11 cellular contexts compared by ENCODE assay signal in genomic region chr19:41588497-41589209, GRCh38. TPM values are rescaled to one million over a fixed set of nuclear protein-coding genes. Genes with fewer than 3 reads are reported as not detected.
DNase-seq lines count a peak whose midpoint lies in the region; ATAC-seq and TF ChIP-seq lines count a peak whose summit lies in the region.
"Had no signal": no experiment of that assay in that cellular context is flagged by ENCODE, and none has a peak within 500 bp of the region (broad histone marks: within the 10 kb centered on the region; RNA-seq: fewer than 3 reads in every experiment).

No MANE protein-coding gene starts in this region.

- no peak overlapping the region for H3K4me3 ChIP-seq in epithelial cell of esophagus (ENCODE audit: low read length)

- no peak overlapping the region for H3K4me3 Mint-ChIP-seq in activated naive CD4-positive, alpha-beta T cell treated with anti-CD3 and anti-CD28 coated beads, Interleukin-2, amount 10 ng/mL, durations not matched to agents 7 days and 5 days
- no peak overlapping the region for H3K4me3 Mint-ChIP-seq in stimulated activated effector memory CD8-positive, alpha-beta T cell treated with anti-CD3 and anti-CD28 coated beads, Interleukin-12 subunit alpha, Interleukin-12 subunit beta, amount 100 ng/mL, for 72 hours
- H3K4me3 Mint-ChIP-seq: B cell; dendritic cell treated with granulocyte-macrophage colony-stimulating factor and Interleukin-4, amounts not matched to agents 40 ng/mL and 50 ng/mL, for 4 days had no signal

- H3K36me3 Mint-ChIP-seq in activated naive CD4-positive, alpha-beta T cell treated with anti-CD3 and anti-CD28 coated beads, Interleukin-2, amount 10 ng/mL, durations not matched to agents 7 days and 5 days = peaks cover 33% of the 10 kb centered on the region
- H3K36me3 Mint-ChIP-seq in stimulated activated effector memory CD8-positive, alpha-beta T cell treated with anti-CD3 and anti-CD28 coated beads, Interleukin-12 subunit alpha, Interleukin-12 subunit beta, amount 100 ng/mL, for 72 hours = peaks cover 21% of the 10 kb centered on the region

- DNase-seq in activated naive CD4-positive, alpha-beta T cell treated with anti-CD3 and anti-CD28 coated beads, Interleukin-2, amount 10 ng/mL, durations not matched to agents 7 days and 5 days = peak; percentile 68
- no peak for DNase-seq in activated naive CD4-positive, alpha-beta T cell treated with anti-CD3 and anti-CD28 coated beads, Interleukin-2, amount 50 U/mL, for 16 hours
- DNase-seq in RPMI7951 (ENCODE audit: low read depth) (peak; percentile 39), epithelial cell of esophagus (ENCODE audit: low read depth) (peak; percentile 56), nucleus accumbens (lab: John Stamatoyannopoulos, UW) (no peak), SW 1271 (lab: John Stamatoyannopoulos, UW) (no peak), pons (ENCODE audit: low spot score) (no peak)
- no peak for DNase-seq in stimulated activated effector memory CD8-positive, alpha-beta T cell treated with anti-CD3 and anti-CD28 coated beads, Interleukin-12 subunit alpha, Interleukin-12 subunit beta, amount 100 ng/mL, for 72 hours (ENCODE audit: low spot score in 2 of 2)
- DNase-seq: stimulated activated CD4-positive, alpha-beta T cell treated with anti-CD3 and anti-CD28 coated beads, Interleukin-1b, Interleukin-23, amount 100 ng/mL, for 48 hours had no signal

- no peaks in the 10 kb centered on the region for H3K4me1 Mint-ChIP-seq in activated naive CD4-positive, alpha-beta T cell treated with anti-CD3 and anti-CD28 coated beads, Interleukin-2, amount 10 ng/mL, durations not matched to agents 7 days and 5 days
- H3K4me1 Mint-ChIP-seq in stimulated activated effector memory CD8-positive, alpha-beta T cell treated with anti-CD3 and anti-CD28 coated beads, Interleukin-12 subunit alpha, Interleukin-12 subunit beta, amount 100 ng/mL, for 72 hours = peaks cover 13% of the 10 kb centered on the region
- H3K4me1 Mint-ChIP-seq: B cell had no signal

- peaks cover 15% of the 10 kb centered on the region for H3K27me3 Mint-ChIP-seq in activated naive CD4-positive, alpha-beta T cell treated with anti-CD3 and anti-CD28 coated beads, Interleukin-2, amount 10 ng/mL, durations not matched to agents 7 days and 5 days

- CTCF ChIA-PET in activated naive CD4-positive, alpha-beta T cell treated with anti-CD3 and anti-CD28 coated beads, Interleukin-2, amount 10 ng/mL, durations not matched to agents 7 days and 5 days (lab: Charles Lee) = no interaction called here

- no peak for ATAC-seq in stimulated activated effector memory CD8-positive, alpha-beta T cell treated with anti-CD3 and anti-CD28 coated beads, Interleukin-12 subunit alpha, Interleukin-12 subunit beta, amount 100 ng/mL, for 72 hours

- H3K27ac Mint-ChIP-seq in activated naive CD4-positive, alpha-beta T cell treated with anti-CD3 and anti-CD28 coated beads, Interleukin-2, amount 10 ng/mL, durations not matched to agents 7 days and 5 days = peak overlapping the region; percentile 77
- H3K27ac Mint-ChIP-seq in stimulated activated effector memory CD8-positive, alpha-beta T cell treated with anti-CD3 and anti-CD28 coated beads, Interleukin-12 subunit alpha, Interleukin-12 subunit beta, amount 100 ng/mL, for 72 hours = peak overlapping the region; percentile 80
- H3K27ac Mint-ChIP-seq: B cell; dendritic cell treated with granulocyte-macrophage colony-stimulating factor and Interleukin-4, amounts not matched to agents 40 ng/mL and 50 ng/mL, for 4 days had no signal

- no peak for TF ChIP-seq CTCF in epithelial cell of esophagus (IDR thresholded peaks at IDR 0.05; ENCODE audit: insufficient read depth, low read depth, low read length, missing control alignments)

- no peaks in the 10 kb centered on the region for H3K9me3 Mint-ChIP-seq in activated naive CD4-positive, alpha-beta T cell treated with anti-CD3 and anti-CD28 coated beads, Interleukin-2, amount 10 ng/mL, durations not matched to agents 7 days and 5 days
- H3K9me3 Mint-ChIP-seq in stimulated activated effector memory CD8-positive, alpha-beta T cell treated with anti-CD3 and anti-CD28 coated beads, Interleukin-12 subunit alpha, Interleukin-12 subunit beta, amount 100 ng/mL, for 72 hours = no peaks in the 10 kb centered on the region
- H3K9me3 Mint-ChIP-seq: dendritic cell treated with granulocyte-macrophage colony-stimulating factor and Interleukin-4, amounts not matched to agents 40 ng/mL and 50 ng/mL, for 4 days had no signal

RNA-seq across cellular contexts. Expression of gene CEACAM21, which starts 12.7 kb away (rescaled TPM):
- not detected in 2 replicates for total RNA-seq in RPMI7951 (2014; rRNA removed; shearing (Covaris generic))

RNA-seq across cellular contexts. Expression of gene CEACAM4, which starts 38.2 kb away (rescaled TPM):
- not detected in 2 replicates for total RNA-seq in RPMI7951 (2014; rRNA removed; shearing (Covaris generic))
- total RNA-seq: B cell had no signal

Comparison
In these comparisons a context has a peak if more than half of its experiments do, and no peak if none do; other contexts are left out.
1. DNase-seq: peak in activated naive CD4-positive, alpha-beta T cell treated with anti-CD3 and anti-CD28 coated beads, Interleukin-2, amount 10 ng/mL, durations not matched to agents 7 days and 5 days (single experiment), RPMI7951 (single experiment) and epithelial cell of esophagus (single experiment); none in activated naive CD4-positive, alpha-beta T cell treated with anti-CD3 and anti-CD28 coated beads, Interleukin-2, amount 50 U/mL, for 16 hours (single experiment), stimulated activated effector memory CD8-positive, alpha-beta T cell treated with anti-CD3 and anti-CD28 coated beads, Interleukin-12 subunit alpha, Interleukin-12 subunit beta, amount 100 ng/mL, for 72 hours (0 of 2), nucleus accumbens (0 of 56), SW 1271 (0 of 2) and pons (single experiment).